Comparison of ENCODE assay signal across 8 cellular contexts in genomic region chr11:64925536-64926449, GRCh38. TPM values are rescaled to one million over a fixed set of nuclear protein-coding genes. Genes with fewer than 3 reads are reported as not detected.
DNase-seq lines count a peak whose midpoint lies in the region; ATAC-seq and TF ChIP-seq lines count a peak whose summit lies in the region.

No MANE protein-coding gene starts in this region.

- H3K4me1 ChIP-seq in liver (ENCODE audit: control insufficient read depth in 4 of 4, insufficient read depth in 4 of 4, low read length in 3 of 4) (peaks cover 1 to 17% (median 8%) of the 10 kb centered on the region in 4 donors), thoracic aorta (ENCODE audit: control insufficient read depth in 1 of 2, low read depth in 2 of 2) (peaks cover 17 to 23% of the 10 kb centered on the region in 2 donors)

- no peaks in the 10 kb centered on the region for H3K27me3 ChIP-seq in liver (ENCODE audit: control insufficient read depth in 4 of 4, insufficient read depth in 4 of 4, low read length in 3 of 4)
- no peaks in the 10 kb centered on the region for H3K27me3 ChIP-seq in thoracic aorta (replicated peaks; ENCODE audit: insufficient read depth)

- in situ Hi-C loops in astrocyte of the cerebellum (cut with HindIII; ENCODE audit: low sequenced_read_pairs) = no loop called here

- H3K27ac Mint-ChIP-seq in activated CD8-positive, alpha-beta memory T cell treated with anti-CD3 and anti-CD28 coated beads, Interleukin-2, amount 10 ng/mL, durations not matched to agents 7 days and 5 days = no peak overlapping the region

- 67% methylated on average over 24 of the region's 24 CpGs for WGBS in liver

- H3K4me3 ChIP-seq in astrocyte of the cerebellum (ENCODE audit: low read depth, low read length) (peak overlapping the region; percentile 75), liver (ENCODE audit: low read depth in 1 of 3, low read length in 3 of 3) (peak overlapping the region in 2 of 3 donors; percentile 67 to 90), thoracic aorta (peak overlapping the region; percentile 85)

- no peak for TF ChIP-seq CTCF in astrocyte of the cerebellum (IDR thresholded peaks at IDR 0.05; ENCODE audit: low read depth, low read length, missing control alignments)
- no peak for TF ChIP-seq CTCF in liver (IDR thresholded peaks at IDR 0.05; ENCODE audit: low read depth, low read length, missing input control)
- no peak for TF ChIP-seq CTCF in thoracic aorta (IDR thresholded peaks at IDR 0.05)
- TF ChIP-seq CTCF in GM20000 (IDR thresholded peaks at IDR 0.05; ENCODE audit: extremely low read depth, missing control alignments) = no peak

- H3K4me3 Mint-ChIP-seq in activated CD8-positive, alpha-beta memory T cell treated with anti-CD3 and anti-CD28 coated beads, Interleukin-2, amount 10 ng/mL, durations not matched to agents 7 days and 5 days = peak overlapping the region; percentile 77

- H3K9me3 ChIP-seq in liver (ENCODE audit: control insufficient read depth in 4 of 4, low read length in 3 of 4) (no peaks in the 10 kb centered on the region), thoracic aorta (no peaks in the 10 kb centered on the region)

- DNase-seq in activated CD8-positive, alpha-beta memory T cell treated with anti-CD3 and anti-CD28 coated beads, Interleukin-2, amount 10 ng/mL, durations not matched to agents 7 days and 5 days = no peak
- no peak for DNase-seq in activated CD8-positive, alpha-beta memory T cell treated with anti-CD3 and anti-CD28 coated beads, Interleukin-2, amount 50 U/mL, for 4 hours
- DNase-seq in astrocyte of the cerebellum (ENCODE audit: low read depth) (no peak), thoracic aorta (ENCODE audit: low spot score) (no peak), NCI-H524 (lab: John Stamatoyannopoulos, UW) (no peak), GM03348 (ENCODE audit: low spot score) (no peak), GM20000 (ENCODE audit: low spot score) (no peak)

- no peaks in the 10 kb centered on the region for H3K9me3 Mint-ChIP-seq in activated CD8-positive, alpha-beta memory T cell treated with anti-CD3 and anti-CD28 coated beads, Interleukin-2, amount 10 ng/mL, durations not matched to agents 7 days and 5 days (ENCODE audit: low read depth)

- no peak for ATAC-seq in activated CD8-positive, alpha-beta memory T cell treated with anti-CD3 and anti-CD28 coated beads, Interleukin-2, amount 10 ng/mL, durations not matched to agents 7 days and 5 days
- ATAC-seq in thoracic aorta (ENCODE audit: insufficient number of reproducible peaks, low FRiP score, low read depth) = no peak

- H3K36me3 ChIP-seq in liver (ENCODE audit: control insufficient read depth in 4 of 4, insufficient read depth in 3 of 4, low read depth in 1 of 4, low read length in 3 of 4) = peaks cover 0 to 16% (median 9%) of the 10 kb centered on the region in 4 donors
- peaks cover 38% of the 10 kb centered on the region for H3K36me3 ChIP-seq in thoracic aorta

- H3K27me3 Mint-ChIP-seq in activated CD8-positive, alpha-beta memory T cell treated with anti-CD3 and anti-CD28 coated beads, Interleukin-2, amount 10 ng/mL, durations not matched to agents 7 days and 5 days = no peaks in the 10 kb centered on the region

- CTCF ChIA-PET in activated CD8-positive, alpha-beta memory T cell treated with anti-CD3 and anti-CD28 coated beads, Interleukin-2, amount 10 ng/mL, durations not matched to agents 7 days and 5 days (lab: Charles Lee) = interaction anchor here (0.8 to 2.0 kb wide), 5 partner anchors 36 to 89 kb away, joined by 3 to 8 read pairs (median 5); partner anchors contain the start of gene ARL2

- TF ChIP-seq RAD21 in liver (IDR thresholded peaks at IDR 0.05) = no peak

- peaks cover 14% of the 10 kb centered on the region for H3K4me1 Mint-ChIP-seq in activated CD8-positive, alpha-beta memory T cell treated with anti-CD3 and anti-CD28 coated beads, Interleukin-2, amount 10 ng/mL, durations not matched to agents 7 days and 5 days

- H3K36me3 Mint-ChIP-seq in activated CD8-positive, alpha-beta memory T cell treated with anti-CD3 and anti-CD28 coated beads, Interleukin-2, amount 10 ng/mL, durations not matched to agents 7 days and 5 days = no peaks in the 10 kb centered on the region

- H3K27ac ChIP-seq in liver (ENCODE audit: low read depth in 1 of 2, low read length in 2 of 2) (no peak overlapping the region), thoracic aorta (no peak overlapping the region)

- H3K9ac ChIP-seq in liver (ENCODE audit: low read depth in 1 of 2, low read length in 2 of 2) = peak overlapping the region in 1 of 2 donors; percentile 57

TF ChIP-seq in liver, 16 proteins besides CTCF, POLR2A, EP300 and RAD21:
- peak in 1 of 2 donors; percentile 16 for TF ChIP-seq HNF4A (conservative IDR thresholded peaks at IDR 0.05)
- no peak for TF ChIP-seq MAX (IDR thresholded peaks at IDR 0.05)

RNA-seq across cellular contexts. Expression of gene PPP2R5B, which starts 1.3 kb away (rescaled TPM):
- 10 to 100 TPM; 11.7 to 12.3 TPM for total RNA-seq in activated CD8-positive, alpha-beta memory T cell treated with anti-CD3 and anti-CD28 coated beads, Interleukin-2, amount 10 ng/mL, durations not matched to agents 7 days and 5 days
- total RNA-seq in liver = 1 to 10 TPM; 5.3 to 6.6 TPM
- 1 to 10 TPM; 2.9 to 4.9 TPM for polyA plus RNA-seq in liver
- 10 to 100 TPM; 21.0 to 38.2 TPM for total RNA-seq in thoracic aorta

RNA-seq across cellular contexts. Expression of gene ATG2A, which starts 8.8 kb away (rescaled TPM):
- 10 to 100 TPM; 27.3 to 27.9 TPM for total RNA-seq in activated CD8-positive, alpha-beta memory T cell treated with anti-CD3 and anti-CD28 coated beads, Interleukin-2, amount 10 ng/mL, durations not matched to agents 7 days and 5 days
- total RNA-seq in liver (10 to 100 TPM; 18.3 to 27.8 TPM), thoracic aorta (10 to 100 TPM; 18.5 to 35.2 TPM)
- 10 to 100 TPM; 15.6 to 34.1 TPM for polyA plus RNA-seq in liver

RNA-seq across cellular contexts. Expression of gene GPHA2, which starts 9.9 kb away (rescaled TPM):
- not detected for total RNA-seq in activated CD8-positive, alpha-beta memory T cell treated with anti-CD3 and anti-CD28 coated beads, Interleukin-2, amount 10 ng/mL, durations not matched to agents 7 days and 5 days
- total RNA-seq in liver = not detected
- polyA plus RNA-seq in liver = not detected
- not detected for total RNA-seq in thoracic aorta

RNA-seq across cellular contexts. Expression of gene MAJIN, which starts 46.1 kb away (rescaled TPM):
- total RNA-seq in activated CD8-positive, alpha-beta memory T cell treated with anti-CD3 and anti-CD28 coated beads, Interleukin-2, amount 10 ng/mL, durations not matched to agents 7 days and 5 days = not detected
- not detected for total RNA-seq in liver
- under 1 TPM; 0.09 to 0.31 TPM for polyA plus RNA-seq in liver
- not detected for total RNA-seq in thoracic aorta

RNA-seq across cellular contexts. Expression of gene EHD1, which starts 47.4 kb away (rescaled TPM):
- total RNA-seq in activated CD8-positive, alpha-beta memory T cell treated with anti-CD3 and anti-CD28 coated beads, Interleukin-2, amount 10 ng/mL, durations not matched to agents 7 days and 5 days = 100 to 1,000 TPM; 149 to 155 TPM
- total RNA-seq in liver (10 to 100 TPM; 27.3 to 36.4 TPM), thoracic aorta (100 to 1,000 TPM in 1 of 2 donors, 10 to 100 TPM in 1; 67.4 to 140 TPM)
- polyA plus RNA-seq in liver = 10 to 100 TPM in 1 of 2 donors, 1 to 10 TPM in 1; 8.3 to 11.1 TPM
